ENCODE assay signal across 8 cellular contexts in genomic region chr3:177201707-177202397, GRCh38. TPM values are rescaled to one million over a fixed set of nuclear protein-coding genes. Genes with fewer than 3 reads are reported as not detected.
DNase-seq lines count a peak whose midpoint lies in the region; ATAC-seq and TF ChIP-seq lines count a peak whose summit lies in the region.

No MANE protein-coding gene starts in this region.

- H3K27me3 ChIP-seq in esophagus squamous epithelium (no peaks in the 10 kb centered on the region), GM23338 (ENCODE audit: insufficient read depth) (no peaks in the 10 kb centered on the region)

- H3K4me3 ChIP-seq in esophagus squamous epithelium (no peak overlapping the region), GM23338 (no peak overlapping the region)

- no peak overlapping the region for H2AFZ ChIP-seq in GM23338

- 0 out of 2 replicates have a peak, but pooled peaks cover 2% of the 10 kb centered on the region for H3F3A ChIP-seq in GM23338 (replicated peaks; ENCODE audit: low read depth)

- TF ChIP-seq CTCF in esophagus squamous epithelium (IDR thresholded peaks at IDR 0.05) (no peak), GM23338 (conservative IDR thresholded peaks at IDR 0.05; ENCODE audit: low read depth in 2 of 2) (no peak)

- H3K27ac ChIP-seq in esophagus squamous epithelium (peak overlapping the region in 3 of 4 donors; percentile 3 to 55 (median 35)), GM23338 (ENCODE audit: low read depth) (no peak overlapping the region)

- no peaks in the 10 kb centered on the region for H3K79me2 ChIP-seq in GM23338 (replicated peaks; ENCODE audit: insufficient read depth)

- no peak overlapping the region for H3K4me3 Mint-ChIP-seq in GM23338

- peak; percentile 23 for DNase-seq in T-helper 22 cell (ENCODE audit: low read depth)
- no peak for DNase-seq in esophagus squamous epithelium (lab: John Stamatoyannopoulos, UW)
- no peak for DNase-seq in dedifferentiated amniotic fluid mesenchymal stem cell (ENCODE audit: extremely low spot score)
- DNase-seq in GM23338 (ENCODE audit: low spot score) = no peak
- no peak for DNase-seq in islet precursor cell
- DNase-seq in NCI-H226 = no peak

- H3K36me3 ChIP-seq in esophagus squamous epithelium (no peaks in the 10 kb centered on the region), GM23338 (ENCODE audit: insufficient read depth) (no peaks in the 10 kb centered on the region)

- no peaks in the 10 kb centered on the region for H3K9me2 ChIP-seq in GM23338 (ENCODE audit: insufficient read depth)

- peak in 1 of 4 donors; percentile 37 for TF ChIP-seq POLR2A in esophagus squamous epithelium (IDR thresholded peaks at IDR 0.05)

- H3K9me3 Mint-ChIP-seq in GM23338 = peaks cover 29% of the 10 kb centered on the region

- no peaks in the 10 kb centered on the region for H4K20me1 ChIP-seq in GM23338 (replicated peaks; ENCODE audit: insufficient read depth)

- ATAC-seq in GM19351 (IDR thresholded peaks at IDR 0.05; ENCODE audit: unreplicated experiment) (peak; percentile 69), HG03159 (IDR thresholded peaks at IDR 0.05; ENCODE audit: unreplicated experiment) (peak; percentile 75), GM23338 (no peak)

- H3K4me1 Mint-ChIP-seq in GM23338 = peaks cover 18% of the 10 kb centered on the region

- H3K9me3 ChIP-seq in esophagus squamous epithelium = no peaks in the 10 kb centered on the region

- no peak overlapping the region for H3K27ac Mint-ChIP-seq in GM23338

- no peak overlapping the region for H3K4me2 ChIP-seq in GM23338

- peaks cover 9% of the 10 kb centered on the region for H3K27me3 Mint-ChIP-seq in GM23338 (ENCODE audit: insufficient read depth, low read depth, poor library complexity)

- peaks cover 14% of the 10 kb centered on the region; the same call in 2 of the 3 replicates for H3K36me3 Mint-ChIP-seq in GM23338 (ENCODE audit: low read depth)

- intact Hi-C loops in esophagus squamous epithelium (cut with DNase I) = no loop called here

- H3K4me1 ChIP-seq in esophagus squamous epithelium (peaks cover 4 to 42% (median 6%) of the 10 kb centered on the region in 3 donors), GM23338 (ENCODE audit: insufficient read depth) (peaks cover 15% of the 10 kb centered on the region)

- 28 to 31% methylated on average over 8 of the region's 8 CpGs for WGBS in esophagus squamous epithelium, 2 donors

TF ChIP-seq in GM23338, 12 proteins besides CTCF, POLR2A, EP300 and RAD21 (continues in another document):
- TF ChIP-seq EZH2phosphoT487 (IDR thresholded peaks at IDR 0.05; ENCODE audit: unreplicated experiment) (no peak), NANOG (IDR thresholded peaks at IDR 0.05; ENCODE audit: borderline replicate concordance) (no peak), ZNF114 (CRISPR knock-in tag; IDR thresholded peaks at IDR 0.05) (no peak), REST (IDR thresholded peaks at IDR 0.05; ENCODE audit: unreplicated experiment) (no peak), ETS1 (IDR thresholded peaks at IDR 0.05) (no peak), ZNF331 (CRISPR knock-in tag; IDR thresholded peaks at IDR 0.05; ENCODE audit: low read depth) (no peak), STAT1 (IDR thresholded peaks at IDR 0.05; ENCODE audit: unreplicated experiment) (no peak), EZH2 (IDR thresholded peaks at IDR 0.05; ENCODE audit: low read depth, unreplicated experiment) (no peak), ZNF462 (CRISPR knock-in tag; IDR thresholded peaks at IDR 0.05) (no peak), POLR2AphosphoS5 (IDR thresholded peaks at IDR 0.05; ENCODE audit: low read depth) (no peak)

RNA-seq across cellular contexts. Expression of gene TBL1XR1, which starts 4.6 kb away (rescaled TPM):
- 10 to 100 TPM; 66.0 to 79.8 (median 72.4) TPM for total RNA-seq in esophagus squamous epithelium
- 122 and 130 TPM in 2 replicates for total RNA-seq in GM23338 (2014; rRNA removed; shearing (Covaris generic))
- 37.7 and 49.6 TPM in 2 replicates for polyA plus RNA-seq in GM23338 (2016; fragmentation: Nextera tagmentation; extraction: Ambion mirVana)
